Comparison of ENCODE assay signal across 7 cellular contexts in the genomic region with DNA sequence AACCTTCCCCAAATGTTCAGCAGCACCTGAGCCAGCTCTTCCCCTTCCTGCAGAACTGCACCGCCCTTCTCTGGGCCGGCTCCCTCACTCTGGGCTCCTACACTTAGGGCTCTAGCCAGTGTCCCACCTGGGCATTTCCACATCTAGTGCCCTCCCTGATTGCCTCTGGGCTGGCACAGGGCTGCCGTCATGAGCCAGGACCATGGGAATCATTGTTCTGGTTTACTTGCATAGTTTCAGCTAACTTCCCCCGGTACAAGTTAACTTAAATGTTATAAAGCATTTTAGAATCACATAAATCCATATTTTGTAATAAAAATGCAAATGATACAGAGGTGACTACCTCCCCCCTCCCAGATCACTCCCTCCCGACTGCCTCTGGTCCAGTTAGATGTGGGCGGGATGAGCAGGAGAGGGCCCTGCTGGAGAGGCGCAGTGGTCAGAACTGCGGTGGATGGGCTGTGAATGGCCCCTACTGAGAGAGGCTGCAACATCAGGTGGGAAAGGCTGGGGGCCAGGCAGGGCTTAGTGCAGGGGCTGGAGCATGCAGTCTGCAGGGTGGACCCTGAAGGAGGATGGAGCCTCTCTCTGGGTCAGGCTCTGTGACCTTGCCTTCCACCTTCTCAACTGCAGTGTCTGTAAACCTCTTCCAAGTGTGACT.
"Had no signal": no experiment of that assay in that cellular context is flagged by ENCODE, and none has a peak within 500 bp of the region (broad histone marks: within the 10 kb centered on the region; RNA-seq: fewer than 3 reads in every experiment).

No MANE protein-coding gene starts in this region.

- H3K4me2 ChIP-seq: GM23338 had no signal

- H3K4me3 ChIP-seq: GM23338 had no signal

- H3K4me1 Mint-ChIP-seq: GM23338, IgD-negative memory B cell had no signal

- H3K36me3 Mint-ChIP-seq: IgD-negative memory B cell had no signal

- H3K9me3 Mint-ChIP-seq: IgD-negative memory B cell had no signal

- FAIRE-seq: H1, H54, HTR-8/SVneo had no signal

- DNase-seq: H9, HCEC 1CT had no signal

- H3K27ac Mint-ChIP-seq: GM23338, H9, IgD-negative memory B cell had no signal

- ATAC-seq: GM23338 had no signal

- H2AFZ ChIP-seq: GM23338 had no signal

- H3K4me3 Mint-ChIP-seq: GM23338, H9, IgD-negative memory B cell had no signal
